ENCODE assay signal across 12 cellular contexts in the genomic region with DNA sequence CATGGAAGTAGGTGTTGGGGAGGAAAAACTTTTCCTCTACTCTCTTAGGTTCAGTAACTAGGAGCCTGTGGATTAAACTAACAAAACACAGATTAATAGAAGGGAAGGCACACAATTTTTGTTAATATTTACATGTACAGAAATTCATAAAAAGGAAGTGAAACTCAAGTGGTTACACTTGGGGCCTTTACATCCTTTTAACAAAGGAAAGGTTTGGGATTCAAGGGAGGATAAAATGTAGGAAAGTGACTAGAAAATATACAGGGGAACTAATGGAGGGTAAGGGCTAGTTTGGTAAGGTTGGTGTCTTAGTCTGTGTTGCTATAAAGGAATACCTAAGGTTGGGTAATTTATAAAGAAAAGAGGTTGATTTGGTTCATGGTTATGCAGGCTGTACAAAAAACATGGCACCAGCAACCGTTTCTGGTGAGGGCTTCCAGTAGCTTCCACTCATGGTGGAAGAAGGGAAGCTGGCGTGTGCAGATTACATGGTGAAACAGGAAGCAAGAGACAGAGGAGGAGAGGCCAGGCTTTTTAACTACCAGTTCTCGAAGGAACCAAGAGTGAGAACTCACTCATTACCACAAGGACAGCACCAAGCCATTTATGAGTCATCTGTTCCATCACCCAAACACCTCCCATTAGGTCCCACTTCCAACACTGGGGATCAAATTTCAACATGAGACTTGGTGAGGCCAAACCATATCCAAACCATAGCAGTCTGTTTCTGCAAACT.
DNase-seq lines count a peak whose midpoint lies in the region; ATAC-seq, FAIRE-seq and TF ChIP-seq lines count a peak whose summit lies in the region.
"Had no signal": no experiment of that assay in that cellular context is flagged by ENCODE, and none has a peak within 500 bp of the region (broad histone marks: within the 10 kb centered on the region; RNA-seq: fewer than 3 reads in every experiment).

No MANE protein-coding gene starts in this region.

- DNase-seq in astrocyte (ENCODE audit: low read depth): peak; percentile 42
- no peak for DNase-seq in hepatocyte (ENCODE audit: low spot score)
- DNase-seq in NCI-H82 treated with DMSO at 0.1 percent for 48 hours (lab: John Stamatoyannopoulos, UW; ENCODE audit: unreplicated experiment): no peak
- no peak for DNase-seq in NCI-H2227 treated with DMSO at 0.1 percent for 48 hours (lab: John Stamatoyannopoulos, UW)
- no peak for DNase-seq in activated T-cell treated with anti-CD3 and anti-CD28 coated beads for 4 hours
- DNase-seq: CD4-positive, alpha-beta memory T cell; NCI-H446 had no signal

- H3K4me2 ChIP-seq in astrocyte (ENCODE audit: low read length) (no peak overlapping the region), hepatocyte (no peak overlapping the region)

- no peaks in the 10 kb centered on the region for H3K79me2 ChIP-seq in astrocyte (ENCODE audit: insufficient read depth, low read length)
- H3K79me2 ChIP-seq in hepatocyte: no peaks in the 10 kb centered on the region

- no peaks in the 10 kb centered on the region for H3K36me3 Mint-ChIP-seq in astrocyte (ENCODE audit: low read depth, unreplicated experiment)
- H3K36me3 Mint-ChIP-seq: activated naive CD4-positive, alpha-beta T cell treated with anti-CD3 and anti-CD28 coated beads, Interleukin-2, amount 50 U/mL, for 24 hours; CD4-positive, alpha-beta memory T cell had no signal

- H3K9me2 ChIP-seq in hepatocyte (replicated peaks; ENCODE audit: insufficient read depth): no peaks in the 10 kb centered on the region

- no peak overlapping the region for H2AFZ ChIP-seq in astrocyte (ENCODE audit: low read depth, low read length)
- H2AFZ ChIP-seq in hepatocyte: no peak overlapping the region

- H3K4me3 ChIP-seq in astrocyte (ENCODE audit: insufficient read depth, low read depth, low read length) (no peak overlapping the region), hepatocyte (no peak overlapping the region)

- no peak overlapping the region for H3K27ac Mint-ChIP-seq in astrocyte (ENCODE audit: unreplicated experiment)
- H3K27ac Mint-ChIP-seq: activated naive CD4-positive, alpha-beta T cell treated with anti-CD3 and anti-CD28 coated beads, Interleukin-2, amount 50 U/mL, for 24 hours; CD4-positive, alpha-beta memory T cell had no signal

- H3K4me3 Mint-ChIP-seq in astrocyte (ENCODE audit: unreplicated experiment): no peak overlapping the region
- H3K4me3 Mint-ChIP-seq: activated naive CD4-positive, alpha-beta T cell treated with anti-CD3 and anti-CD28 coated beads, Interleukin-2, amount 50 U/mL, for 24 hours; CD4-positive, alpha-beta memory T cell had no signal

- H3K9me3 ChIP-seq in astrocyte (ENCODE audit: insufficient read depth, low read depth, low read length) (no peaks in the 10 kb centered on the region), hepatocyte (ENCODE audit: low read depth) (no peaks in the 10 kb centered on the region)

- ATAC-seq in GM18511 (IDR thresholded peaks at IDR 0.05; ENCODE audit: unreplicated experiment): peak; percentile 97
- ATAC-seq in GM21619 (IDR thresholded peaks at IDR 0.05; ENCODE audit: unreplicated experiment): peak; percentile 97
- peak; percentile 98 for ATAC-seq in HG03196 (IDR thresholded peaks at IDR 0.05; ENCODE audit: unreplicated experiment)

- H3K27ac ChIP-seq in astrocyte (ENCODE audit: low read depth, low read length) (no peak overlapping the region), hepatocyte (no peak overlapping the region)

- peaks cover 2% of the 10 kb centered on the region for H3K4me1 Mint-ChIP-seq in astrocyte (ENCODE audit: low read depth, unreplicated experiment)
- H3K4me1 Mint-ChIP-seq: activated naive CD4-positive, alpha-beta T cell treated with anti-CD3 and anti-CD28 coated beads, Interleukin-2, amount 50 U/mL, for 24 hours; CD4-positive, alpha-beta memory T cell had no signal

- no peak for TF ChIP-seq CTCF in astrocyte (IDR thresholded peaks at IDR 0.05; ENCODE audit: insufficient read depth, low read depth, low read length)
- no peak for TF ChIP-seq CTCF in hepatocyte (IDR thresholded peaks at IDR 0.05; ENCODE audit: poor library complexity)

- H3K9me3 Mint-ChIP-seq in astrocyte (ENCODE audit: unreplicated experiment): no peaks in the 10 kb centered on the region
- H3K9me3 Mint-ChIP-seq: activated naive CD4-positive, alpha-beta T cell treated with anti-CD3 and anti-CD28 coated beads, Interleukin-2, amount 50 U/mL, for 24 hours; CD4-positive, alpha-beta memory T cell had no signal

- H4K20me1 ChIP-seq in astrocyte (ENCODE audit: insufficient read depth, low read length) (no peaks in the 10 kb centered on the region), hepatocyte (ENCODE audit: insufficient read depth, poor library complexity, severe bottlenecking) (no peaks in the 10 kb centered on the region)

- no peaks in the 10 kb centered on the region for H3K27me3 ChIP-seq in astrocyte (ENCODE audit: insufficient read depth, low read length)
- no peaks in the 10 kb centered on the region for H3K27me3 ChIP-seq in hepatocyte

- H3K4me1 ChIP-seq in astrocyte (ENCODE audit: insufficient read depth, low read length): no peaks in the 10 kb centered on the region
- no peaks in the 10 kb centered on the region for H3K4me1 ChIP-seq in hepatocyte (ENCODE audit: insufficient read depth)

- H3K27me3 Mint-ChIP-seq in astrocyte (ENCODE audit: low read depth, unreplicated experiment): no peaks in the 10 kb centered on the region
- H3K27me3 Mint-ChIP-seq: activated naive CD4-positive, alpha-beta T cell treated with anti-CD3 and anti-CD28 coated beads, Interleukin-2, amount 50 U/mL, for 24 hours had no signal

- 74% methylated on average over 3 of the region's 3 CpGs for WGBS in hepatocyte (ENCODE audit: low lambda C conversion rate, missing lambda C conversion rate)

- FAIRE-seq in astrocyte (lab: Jason Lieb, UNC): peak; percentile 81
- FAIRE-seq: H1 had no signal

- no peak overlapping the region for H3K9ac ChIP-seq in astrocyte (ENCODE audit: low read length)

- H3K36me3 ChIP-seq in astrocyte (ENCODE audit: insufficient read depth, low read length) (no peaks in the 10 kb centered on the region), hepatocyte (replicated peaks; ENCODE audit: insufficient read depth, low read depth) (no peaks in the 10 kb centered on the region)
